15 cellular contexts compared by ENCODE assay signal in genomic region chr15:38642689-38643270, GRCh38.
DNase-seq lines count a peak whose midpoint lies in the region; ATAC-seq and TF ChIP-seq lines count a peak whose summit lies in the region.
"Had no signal": no experiment of that assay in that cellular context is flagged by ENCODE, and none has a peak within 500 bp of the region (broad histone marks: within the 10 kb centered on the region; RNA-seq: fewer than 3 reads in every experiment).

No MANE protein-coding gene starts in this region.

- H3K9me3 Mint-ChIP-seq in activated naive CD8-positive, alpha-beta T cell treated with anti-CD3 and anti-CD28 coated beads, Interleukin-2, amount 10 ng/mL, durations not matched to agents 7 days and 5 days = peaks cover 8% of the 10 kb centered on the region
- peaks cover 1% of the 10 kb centered on the region for H3K9me3 Mint-ChIP-seq in activated naive CD8-positive, alpha-beta T cell treated with anti-CD3 and anti-CD28 coated beads for 36 hours
- H3K9me3 Mint-ChIP-seq in GM23338 (peaks cover 5% of the 10 kb centered on the region; the same call in 1 of the 3 replicates), MCF 10A (ENCODE audit: unreplicated experiment) (no peaks in the 10 kb centered on the region)
- no peaks in the 10 kb centered on the region for H3K9me3 Mint-ChIP-seq in stimulated activated naive B cell treated with anti-CD40 and anti-IgM and Interleukin-4, amounts not matched to agents 10 μg/mL and 1 μg/mL and 100 μg/mL, for 72 hours
- H3K9me3 Mint-ChIP-seq: activated T-helper 2 cell treated with anti-CD3 and anti-CD28 coated beads, Interferon-gamma antibody, Interleukin-2, Interleukin-4, amounts not matched to agents 10 μg/mL and 5 μg/mL and 100 μg/mL, durations not matched to agents 14 hours and 24 hours and 36 hours had no signal

- H3K27me3 Mint-ChIP-seq in activated naive CD8-positive, alpha-beta T cell treated with anti-CD3 and anti-CD28 coated beads, Interleukin-2, amount 10 ng/mL, durations not matched to agents 7 days and 5 days = no peaks in the 10 kb centered on the region
- no peaks in the 10 kb centered on the region for H3K27me3 Mint-ChIP-seq in activated naive CD8-positive, alpha-beta T cell treated with anti-CD3 and anti-CD28 coated beads for 36 hours
- no peaks in the 10 kb centered on the region for H3K27me3 Mint-ChIP-seq in GM23338 (ENCODE audit: insufficient read depth, low read depth, poor library complexity)
- H3K27me3 Mint-ChIP-seq in stimulated activated naive B cell treated with anti-CD40 and anti-IgM and Interleukin-4, amounts not matched to agents 10 μg/mL and 1 μg/mL and 100 μg/mL, for 72 hours = no peaks in the 10 kb centered on the region
- no peaks in the 10 kb centered on the region for H3K27me3 Mint-ChIP-seq in MCF 10A (ENCODE audit: insufficient read depth, unreplicated experiment)

- peak; percentile 44 for ATAC-seq in activated naive CD8-positive, alpha-beta T cell treated with anti-CD3 and anti-CD28 coated beads, Interleukin-2, amount 10 ng/mL, durations not matched to agents 7 days and 5 days (ENCODE audit: low read depth)
- ATAC-seq in GM23338 = no peak; the same call in 2 of the 3 replicates
- peak; percentile 33 to 42 for ATAC-seq in stimulated activated naive B cell treated with anti-CD40 and anti-IgM and Interleukin-4, amounts not matched to agents 10 μg/mL and 1 μg/mL and 100 μg/mL, for 72 hours (replicated peaks)
- ATAC-seq: esophagus mucosa, left cardiac atrium had no signal

- POLR2A ChIA-PET in activated naive CD8-positive, alpha-beta T cell treated with anti-CD3 and anti-CD28 coated beads, Interleukin-2, amount 10 ng/mL, durations not matched to agents 7 days and 5 days (lab: Charles Lee) = interaction anchor here (1.2 to 3.7 kb wide), 3 partner anchors 9 to 79 kb away, joined by 5 to 19 read pairs (median 6); no protein-coding TSS in a partner anchor
- POLR2A ChIA-PET in MCF 10A (lab: Yijun Ruan, JAX) = no interaction called here

- no peaks in the 10 kb centered on the region; the same call in 1 of the 2 replicates for H4K20me1 ChIP-seq in GM23338 (replicated peaks; ENCODE audit: insufficient read depth)

- no peak overlapping the region for H3K4me3 Mint-ChIP-seq in activated naive CD8-positive, alpha-beta T cell treated with anti-CD3 and anti-CD28 coated beads, Interleukin-2, amount 10 ng/mL, durations not matched to agents 7 days and 5 days
- H3K4me3 Mint-ChIP-seq in activated naive CD8-positive, alpha-beta T cell treated with anti-CD3 and anti-CD28 coated beads for 36 hours = no peak overlapping the region
- no peak overlapping the region for H3K4me3 Mint-ChIP-seq in GM23338
- H3K4me3 Mint-ChIP-seq in stimulated activated naive B cell treated with anti-CD40 and anti-IgM and Interleukin-4, amounts not matched to agents 10 μg/mL and 1 μg/mL and 100 μg/mL, for 72 hours = no peak overlapping the region
- H3K4me3 Mint-ChIP-seq in MCF 10A (ENCODE audit: unreplicated experiment) = no peak overlapping the region

- no peaks in the 10 kb centered on the region for H3K36me3 ChIP-seq in GM23338 (ENCODE audit: insufficient read depth)

- no peaks in the 10 kb centered on the region for H3F3A ChIP-seq in GM23338 (replicated peaks; ENCODE audit: low read depth)

- H3K79me2 ChIP-seq in GM23338 (replicated peaks; ENCODE audit: insufficient read depth) = no peaks in the 10 kb centered on the region

- peak overlapping the region; percentile 60 for H3K27ac Mint-ChIP-seq in activated naive CD8-positive, alpha-beta T cell treated with anti-CD3 and anti-CD28 coated beads, Interleukin-2, amount 10 ng/mL, durations not matched to agents 7 days and 5 days
- H3K27ac Mint-ChIP-seq in activated naive CD8-positive, alpha-beta T cell treated with anti-CD3 and anti-CD28 coated beads for 36 hours = no peak overlapping the region
- H3K27ac Mint-ChIP-seq in GM23338 (no peak overlapping the region), MCF 10A (ENCODE audit: low read depth, unreplicated experiment) (no peak overlapping the region)
- H3K27ac Mint-ChIP-seq in stimulated activated naive B cell treated with anti-CD40 and anti-IgM and Interleukin-4, amounts not matched to agents 10 μg/mL and 1 μg/mL and 100 μg/mL, for 72 hours = no peak overlapping the region
- H3K27ac Mint-ChIP-seq: activated T-helper 2 cell treated with anti-CD3 and anti-CD28 coated beads, Interferon-gamma antibody, Interleukin-2, Interleukin-4, amounts not matched to agents 10 μg/mL and 5 μg/mL and 100 μg/mL, durations not matched to agents 14 hours and 24 hours and 36 hours had no signal

- TF ChIP-seq CTCF in GM23338 (conservative IDR thresholded peaks at IDR 0.05; ENCODE audit: low read depth in 2 of 2) = no peak
- no peak for TF ChIP-seq CTCF in MCF 10A (IDR thresholded peaks at IDR 0.05; ENCODE audit: unreplicated experiment)

- CTCF ChIA-PET in MCF 10A (lab: Yijun Ruan, JAX) = interaction anchor here (0.7 to 1.7 kb wide), 5 partner anchors 11 to 1494 kb away, joined by 3 to 13 read pairs (median 3); partner anchors contain the start of gene FAM98B

- no peaks in the 10 kb centered on the region for H3K9me2 ChIP-seq in GM23338 (ENCODE audit: insufficient read depth)

- no peak overlapping the region for H2AFZ ChIP-seq in GM23338

- H3K27me3 ChIP-seq in GM23338 (ENCODE audit: insufficient read depth) = no peaks in the 10 kb centered on the region; the same call in 1 of the 2 replicates

- no peak overlapping the region for H3K27ac ChIP-seq in GM23338 (ENCODE audit: low read depth)

- H3K4me3 ChIP-seq in GM23338 = no peak overlapping the region

- H3K4me1 Mint-ChIP-seq in activated naive CD8-positive, alpha-beta T cell treated with anti-CD3 and anti-CD28 coated beads, Interleukin-2, amount 10 ng/mL, durations not matched to agents 7 days and 5 days = peaks cover 49% of the 10 kb centered on the region
- H3K4me1 Mint-ChIP-seq in activated naive CD8-positive, alpha-beta T cell treated with anti-CD3 and anti-CD28 coated beads for 36 hours = peaks cover 42% of the 10 kb centered on the region
- H3K4me1 Mint-ChIP-seq in GM23338 = peaks cover 6% of the 10 kb centered on the region
- H3K4me1 Mint-ChIP-seq in stimulated activated naive B cell treated with anti-CD40 and anti-IgM and Interleukin-4, amounts not matched to agents 10 μg/mL and 1 μg/mL and 100 μg/mL, for 72 hours = peaks cover 7 to 19% of the 10 kb centered on the region in 2 donors
- H3K4me1 Mint-ChIP-seq in MCF 10A (ENCODE audit: insufficient read depth, unreplicated experiment) = no peaks in the 10 kb centered on the region

- BruUV-seq in MCF 10A (replicated peaks; lab: Mats Ljungman, UMichigan) = no TSS peak

- H3K4me1 ChIP-seq in GM23338 (ENCODE audit: insufficient read depth) = peaks cover 12% of the 10 kb centered on the region; the same call in 1 of the 2 replicates

- DNase-seq in activated naive CD8-positive, alpha-beta T cell treated with anti-CD3 and anti-CD28 coated beads, Interleukin-2, amount 10 ng/mL, durations not matched to agents 7 days and 5 days = no peak
- DNase-seq in activated naive CD8-positive, alpha-beta T cell treated with anti-CD3 and anti-CD28 coated beads for 36 hours = no peak
- DNase-seq in GM23338 (ENCODE audit: low spot score) (peak; percentile 23), NAMALWA (ENCODE audit: low spot score) (peak; percentile 59), MCF 10A (ENCODE audit: unreplicated experiment) (no peak), Kasumi-1 (lab: John Stamatoyannopoulos, UW) (no peak), NCI-H2029 treated with DMSO at 0.1 percent for 48 hours (lab: John Stamatoyannopoulos, UW) (no peak)
- DNase-seq in stimulated activated naive B cell treated with anti-CD40 and anti-IgM and Interleukin-4, amounts not matched to agents 10 μg/mL and 1 μg/mL and 100 μg/mL, for 72 hours = no peak
- DNase-seq: activated CD4-positive, alpha-beta T cell treated with anti-CD3 and anti-CD28 coated beads for 48 hours; DMS 273 treated with DMSO at 0.1 percent for 48 hours; left cardiac atrium; NCI-H2081; NCI-H748 treated with DMSO at 0.1 percent for 48 hours had no signal

- H3K36me3 Mint-ChIP-seq in activated naive CD8-positive, alpha-beta T cell treated with anti-CD3 and anti-CD28 coated beads, Interleukin-2, amount 10 ng/mL, durations not matched to agents 7 days and 5 days = peaks cover 24% of the 10 kb centered on the region
- peaks cover 2% of the 10 kb centered on the region for H3K36me3 Mint-ChIP-seq in activated naive CD8-positive, alpha-beta T cell treated with anti-CD3 and anti-CD28 coated beads for 36 hours
- H3K36me3 Mint-ChIP-seq in GM23338 (ENCODE audit: low read depth) (no peaks in the 10 kb centered on the region), MCF 10A (ENCODE audit: insufficient read depth, unreplicated experiment) (no peaks in the 10 kb centered on the region)
- H3K36me3 Mint-ChIP-seq in stimulated activated naive B cell treated with anti-CD40 and anti-IgM and Interleukin-4, amounts not matched to agents 10 μg/mL and 1 μg/mL and 100 μg/mL, for 72 hours = no peaks in the 10 kb centered on the region

- intact Hi-C loops in MCF 10A (cut with micrococcal nuclease) = no loop called here

- H3K4me2 ChIP-seq in GM23338 = no peak overlapping the region

TF ChIP-seq in GM23338, 12 proteins besides CTCF, POLR2A, EP300 and RAD21 (continues in another document):
- TF ChIP-seq REST (IDR thresholded peaks at IDR 0.05; ENCODE audit: unreplicated experiment) = no peak
- no peak for TF ChIP-seq EZH2 (IDR thresholded peaks at IDR 0.05; ENCODE audit: low read depth, unreplicated experiment)
- no peak for TF ChIP-seq NANOG (IDR thresholded peaks at IDR 0.05; ENCODE audit: borderline replicate concordance)

Comparison
In these comparisons a context has a peak if more than half of its experiments do, and no peak if none do; other contexts are left out.
1. DNase-seq: peak in GM23338 (single experiment) and NAMALWA (single experiment); none in activated naive CD8-positive, alpha-beta T cell treated with anti-CD3 and anti-CD28 coated beads, Interleukin-2, amount 10 ng/mL, durations not matched to agents 7 days and 5 days (single experiment), activated naive CD8-positive, alpha-beta T cell treated with anti-CD3 and anti-CD28 coated beads for 36 hours (single experiment), stimulated activated naive B cell treated with anti-CD40 and anti-IgM and Interleukin-4, amounts not matched to agents 10 μg/mL and 1 μg/mL and 100 μg/mL, for 72 hours (single experiment), MCF 10A (single experiment), Kasumi-1 (0 of 2) and NCI-H2029 treated with DMSO at 0.1 percent for 48 hours (single experiment).